Comparison of ENCODE assay signal across 24 cellular contexts in the genomic region with DNA sequence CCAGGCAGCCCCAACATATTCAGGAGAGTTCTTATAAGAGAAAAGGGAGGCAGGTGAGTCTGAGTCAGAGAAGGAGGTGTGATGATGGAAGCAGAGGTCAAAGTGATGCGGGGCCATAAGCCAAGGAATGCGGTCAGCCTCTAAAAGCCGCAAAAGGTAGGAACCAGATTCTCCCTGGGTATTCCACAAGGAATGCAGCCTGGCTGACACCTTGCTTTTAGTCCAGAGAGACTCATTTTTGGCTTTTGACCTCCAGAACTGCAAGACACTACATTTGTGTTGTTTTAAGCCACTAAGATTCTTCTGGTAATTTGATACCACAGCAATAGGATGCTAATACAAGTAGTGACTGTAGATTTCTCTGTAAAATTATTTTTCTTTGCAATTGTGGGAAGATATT.
DNase-seq lines count a peak whose midpoint lies in the region; ATAC-seq and TF ChIP-seq lines count a peak whose summit lies in the region.
"Had no signal": no experiment of that assay in that cellular context is flagged by ENCODE, and none has a peak within 500 bp of the region (broad histone marks: within the 10 kb centered on the region; RNA-seq: fewer than 3 reads in every experiment).

No MANE protein-coding gene starts in this region.

- H3K4me3 Mint-ChIP-seq in naive thymus-derived CD8-positive, alpha-beta T cell: no peak overlapping the region
- H3K4me3 Mint-ChIP-seq: CD8-positive, alpha-beta T cell had no signal

- H2BK120ac ChIP-seq in mesendoderm (ENCODE audit: low read depth, low read length): no peak overlapping the region

- H3K27me3 Mint-ChIP-seq in naive thymus-derived CD8-positive, alpha-beta T cell: no peaks in the 10 kb centered on the region

- no peak overlapping the region for H3K4me3 ChIP-seq in mesendoderm (ENCODE audit: low read length)
- no peak overlapping the region for H3K4me3 ChIP-seq in SK-N-SH (ENCODE audit: low read depth in 2 of 2, low read length in 1 of 2)

- H3K9ac ChIP-seq in mesendoderm (ENCODE audit: low read length) (no peak overlapping the region), SK-N-SH (no peak overlapping the region)

- no peaks in the 10 kb centered on the region for H3K79me2 ChIP-seq in mesendoderm (ENCODE audit: control insufficient read depth, insufficient read depth, low read length)
- no peaks in the 10 kb centered on the region for H3K79me2 ChIP-seq in SK-N-SH (ENCODE audit: insufficient read depth)

- no peaks in the 10 kb centered on the region for H4K20me1 ChIP-seq in SK-N-SH (ENCODE audit: insufficient read depth)

- H3K36me3 ChIP-seq in mesendoderm (ENCODE audit: control insufficient read depth, insufficient read depth, low read length) (no peaks in the 10 kb centered on the region), SK-N-SH (replicated peaks in 1 of 2; ENCODE audit: control insufficient read depth in 1 of 2, insufficient read depth in 2 of 2, low read length in 1 of 2) (no peaks in the 10 kb centered on the region)

- no peak overlapping the region for H2AFZ ChIP-seq in SK-N-SH (ENCODE audit: low read depth)

- no peak overlapping the region for H3K23ac ChIP-seq in mesendoderm (ENCODE audit: low read length)

- WGBS in mesendoderm (ENCODE audit: extremely low coverage, insufficient coverage, low lambda C conversion rate): no CpG with 5 or more reads among the region's 3 CpGs
- 83% methylated on average over 3 of the region's 3 CpGs for WGBS in SK-N-SH (ENCODE audit: low lambda C conversion rate)

- peaks cover 2 to 8% (median 5%) of the 10 kb centered on the region in 4 donors for H3K4me1 Mint-ChIP-seq in naive thymus-derived CD8-positive, alpha-beta T cell

- TF ChIP-seq RAD21 in SK-N-SH (IDR thresholded peaks at IDR 0.05; ENCODE audit: low read length): no peak

- POLR2A ChIA-PET in naive thymus-derived CD8-positive, alpha-beta T cell (lab: Charles Lee): no interaction called here
- POLR2A ChIA-PET in SK-N-SH (lab: Yijun Ruan, JAX): no interaction called here

- no peaks in the 10 kb centered on the region for H3K9me3 ChIP-seq in SK-N-SH

- H4K5ac ChIP-seq in mesendoderm (ENCODE audit: low read length): no peak overlapping the region

- no peak overlapping the region for H3K18ac ChIP-seq in mesendoderm (ENCODE audit: low read length)

- H3K4me1 ChIP-seq in mesendoderm (ENCODE audit: control insufficient read depth, low read depth, low read length) (no peaks in the 10 kb centered on the region), SK-N-SH (ENCODE audit: control insufficient read depth in 1 of 2, insufficient read depth in 2 of 2, low read depth in 1 of 2, low read length in 1 of 2) (no peaks in the 10 kb centered on the region)

- no peaks in the 10 kb centered on the region for H3K9me3 Mint-ChIP-seq in naive thymus-derived CD8-positive, alpha-beta T cell
- H3K9me3 Mint-ChIP-seq: CD8-positive, alpha-beta T cell had no signal

- H3K27me3 ChIP-seq in mesendoderm (ENCODE audit: insufficient read depth, low read length, poor library complexity) (no peaks in the 10 kb centered on the region), SK-N-SH (ENCODE audit: insufficient read depth) (no peaks in the 10 kb centered on the region)

- H3K27ac Mint-ChIP-seq in naive thymus-derived CD8-positive, alpha-beta T cell: no peak overlapping the region
- H3K27ac Mint-ChIP-seq: CD8-positive, alpha-beta T cell had no signal

- no peak for ATAC-seq in naive thymus-derived CD8-positive, alpha-beta T cell
- ATAC-seq: CD8-positive, alpha-beta T cell had no signal

- no peak overlapping the region for H3K27ac ChIP-seq in mesendoderm (ENCODE audit: low read depth, low read length)
- H3K27ac ChIP-seq in SK-N-SH (ENCODE audit: low read depth in 2 of 2, low read length in 1 of 2): no peak overlapping the region
- H3K27ac ChIP-seq: 22Rv1 had no signal

- no peaks in the 10 kb centered on the region for H3K36me3 Mint-ChIP-seq in naive thymus-derived CD8-positive, alpha-beta T cell
- H3K36me3 Mint-ChIP-seq: CD8-positive, alpha-beta T cell had no signal

- CTCF ChIA-PET in SK-N-SH (lab: Yijun Ruan, JAX): interaction anchor here (2.0 kb wide), 1 partner anchor 290 kb away, joined by 6 read pairs; no protein-coding TSS in a partner anchor

- no peak overlapping the region for H2BK5ac ChIP-seq in mesendoderm (ENCODE audit: low read length)

- H3K56ac ChIP-seq in mesendoderm (ENCODE audit: low read length): no peak overlapping the region

- no peak overlapping the region for H2AK5ac ChIP-seq in mesendoderm (ENCODE audit: low read length)

- peak overlapping the region; percentile 88 for H3K4ac ChIP-seq in mesendoderm (ENCODE audit: low read depth, low read length)

- H3K9me2 ChIP-seq in SK-N-SH: no peaks in the 10 kb centered on the region

- no peaks in the 10 kb centered on the region for H3F3A ChIP-seq in SK-N-SH (replicated peaks; ENCODE audit: insufficient read depth)

- no peak overlapping the region for H4K8ac ChIP-seq in mesendoderm (ENCODE audit: low read depth, low read length)

- H3K4me2 ChIP-seq in mesendoderm (ENCODE audit: low read length) (no peak overlapping the region), SK-N-SH (no peak overlapping the region)

- DNase-seq in EH (ENCODE audit: low read depth) (peak; percentile 36), M059J (ENCODE audit: low read depth) (peak; percentile 52), brain pericyte (ENCODE audit: low read depth, low spot score) (peak; percentile 25), mesendoderm (no peak), SK-N-SH (no peak), iPS-NIHi11 (ENCODE audit: low spot score) (no peak)
- no peak for DNase-seq in activated T-cell treated with anti-CD3 and anti-CD28 coated beads, Interleukin-2, amount 50 U/mL, for 1 hour
- DNase-seq in naive thymus-derived CD8-positive, alpha-beta T cell: no peak
- DNase-seq: AML-193; C1 segment of cervical spinal cord; CD8-positive, alpha-beta T cell; GF-D8; GOT3; Karpas-422; MM.1S; NCI-H1092; NCI-H1436; NCI-H187 treated with DMSO at 0.1 percent for 48 hours; NCI-H2107; NCI-H446 treated with DMSO at 0.1 percent for 48 hours; NCI-H526 treated with DMSO at 0.1 percent for 48 hours; OCI-M1; Right ventricle myocardium superior had no signal

- no peak for TF ChIP-seq CTCF in SK-N-SH (IDR thresholded peaks at IDR 0.05)

- H3K79me1 ChIP-seq in mesendoderm (ENCODE audit: low read length): no peaks in the 10 kb centered on the region

- no peak for TF ChIP-seq EP300 in SK-N-SH (IDR thresholded peaks at IDR 0.05; ENCODE audit: borderline replicate concordance in 1 of 2, low read depth in 1 of 2, low read length in 1 of 2)

- H2BK15ac ChIP-seq in mesendoderm (replicated peaks; ENCODE audit: low read depth): no peak overlapping the region

TF ChIP-seq in SK-N-SH, 30 proteins besides CTCF, POLR2A, EP300 and RAD21:
- TF ChIP-seq TEAD4 (IDR thresholded peaks at IDR 0.05; ENCODE audit: borderline replicate concordance, insufficient read depth) (no peak), YY1 (IDR thresholded peaks at IDR 0.05; ENCODE audit: low read depth) (no peak), SMC3 (IDR thresholded peaks at IDR 0.05; ENCODE audit: low read depth, low read length) (no peak), SIN3A (IDR thresholded peaks at IDR 0.05; ENCODE audit: borderline replicate concordance, low read depth, low read length) (no peak)

Comparison
In these comparisons a context has a peak if more than half of its experiments do, and no peak if none do; other contexts are left out.
1. DNase-seq: peak in EH (single experiment), M059J (single experiment) and brain pericyte (single experiment); none in mesendoderm (single experiment), activated T-cell treated with anti-CD3 and anti-CD28 coated beads, Interleukin-2, amount 50 U/mL, for 1 hour (single experiment), naive thymus-derived CD8-positive, alpha-beta T cell (0 of 10), SK-N-SH (single experiment) and iPS-NIHi11 (single experiment).